In genomic region chr20:36217226-36217625, GRCh38 we compare ENCODE assay signal across 16 cellular contexts. TPM values are rescaled to one million over a fixed set of nuclear protein-coding genes. Genes with fewer than 3 reads are reported as not detected.
DNase-seq lines count a peak whose midpoint lies in the region; ATAC-seq and TF ChIP-seq lines count a peak whose summit lies in the region.
"Had no signal": no experiment of that assay in that cellular context is flagged by ENCODE, and none has a peak within 500 bp of the region (broad histone marks: within the 10 kb centered on the region; RNA-seq: fewer than 3 reads in every experiment).

No MANE protein-coding gene starts in this region.

- peaks cover 7% of the 10 kb centered on the region for H3K36me3 Mint-ChIP-seq in Caco-2 (ENCODE audit: insufficient read depth, unreplicated experiment)
- H3K36me3 Mint-ChIP-seq: activated CD4-positive, alpha-beta memory T cell treated with anti-CD3 and anti-CD28 coated beads for 36 hours; natural killer cell treated with Interleukin-12 subunit alpha and Interleukin-12 subunit beta and Interleukin-15 and Interleukin-18, amount 100 ng/mL, for 72 hours had no signal

- TF ChIP-seq POLR2A in HCT116 (IDR thresholded peaks at IDR 0.05; ENCODE audit: borderline replicate concordance, extremely low read depth, insufficient read depth, insufficient read length) (no peak), suprapubic skin (IDR thresholded peaks at IDR 0.05) (no peak)

- H3K4me3 ChIP-seq in Caco-2 (ENCODE audit: low read depth, low read length) (no peak overlapping the region), HCT116 (replicated peaks in 1 of 2; ENCODE audit: low read depth in 1 of 2, low read length in 2 of 2) (no peak overlapping the region), suprapubic skin (no peak overlapping the region)
- H3K4me3 ChIP-seq: BLaER1 had no signal

- no peak for TF ChIP-seq EP300 in suprapubic skin (IDR thresholded peaks at IDR 0.05)

- H3K79me2 ChIP-seq in HCT116 (ENCODE audit: insufficient read depth, low read length): no peaks in the 10 kb centered on the region

- H3K36me3 ChIP-seq in Caco-2 (ENCODE audit: control insufficient read depth, insufficient read depth, low read length) (no peaks in the 10 kb centered on the region; the same call in 1 of the 2 replicates), HCT116 (ENCODE audit: control insufficient read depth in 1 of 2, insufficient read depth in 2 of 2, low read length in 2 of 2) (peaks cover 0 to 2% of the 10 kb centered on the region in 2 experiments; a peak in 1 of 4 replicates), suprapubic skin (peaks cover 48% of the 10 kb centered on the region)
- H3K36me3 ChIP-seq: BLaER1 had no signal

- CTCF ChIA-PET in Caco-2 (lab: Charles Lee) (interaction anchor here (1.4 to 2.0 kb wide), 3 partner anchors 14 to 222 kb away, joined by 3 to 9 read pairs (median 8); no protein-coding TSS in a partner anchor), HCT116 (lab: Charles Lee) (interaction anchor here (1.9 to 2.2 kb wide), 2 partner anchors 182 to 222 kb away, joined by 6 to 8 read pairs; no protein-coding TSS in a partner anchor)

- RAD21 ChIA-PET in HCT116 (lab: Charles Lee; ENCODE audit: low non-redundant PET in 1 of 2, low total read pairs in 2 of 2, uncharacterized antibody in 2 of 2, unreplicated experiment in 2 of 2): no interaction called here

- no peaks in the 10 kb centered on the region for H4K20me1 ChIP-seq in HCT116 (ENCODE audit: insufficient read depth)
- H4K20me1 ChIP-seq: BLaER1 had no signal

- H2AFZ ChIP-seq in HCT116 (ENCODE audit: low read depth, low read length, poor library complexity, severe bottlenecking): no peak overlapping the region

- peaks cover 5% of the 10 kb centered on the region for H3K4me1 Mint-ChIP-seq in Caco-2 (ENCODE audit: low read depth, unreplicated experiment)

- H3K9ac ChIP-seq in HCT116 (ENCODE audit: low read length): no peak overlapping the region
- H3K9ac ChIP-seq: BLaER1 had no signal

- H3K27ac Mint-ChIP-seq in Caco-2 (ENCODE audit: unreplicated experiment): peak overlapping the region; percentile 2
- H3K27ac Mint-ChIP-seq: activated CD4-positive, alpha-beta memory T cell treated with anti-CD3 and anti-CD28 coated beads for 36 hours; natural killer cell treated with Interleukin-12 subunit alpha and Interleukin-12 subunit beta and Interleukin-15 and Interleukin-18, amount 100 ng/mL, for 72 hours had no signal

- H3K4me2 ChIP-seq in HCT116 (ENCODE audit: low read length): no peak overlapping the region; the same call in 1 of the 2 replicates
- H3K4me2 ChIP-seq: BLaER1 had no signal

- no peak overlapping the region for H3K27ac ChIP-seq in HCT116 (ENCODE audit: low read depth, low read length)
- no peak overlapping the region for H3K27ac ChIP-seq in suprapubic skin
- H3K27ac ChIP-seq: BLaER1 had no signal

- peak; percentile 23; the same call in 1 of the 2 replicates for TF ChIP-seq RAD21 in HCT116 (IDR thresholded peaks at IDR 0.05; ENCODE audit: low read depth)

- H3K9me2 ChIP-seq in HCT116 (ENCODE audit: insufficient read depth): no peaks in the 10 kb centered on the region

- H3K9me3 ChIP-seq in Caco-2 (no peaks in the 10 kb centered on the region), HCT116 (ENCODE audit: control insufficient read depth in 1 of 2, insufficient read depth in 1 of 2, low read depth in 1 of 2, low read length in 2 of 2) (no peaks in the 10 kb centered on the region), suprapubic skin (no peaks in the 10 kb centered on the region)
- H3K9me3 ChIP-seq: BLaER1 had no signal

- no peaks in the 10 kb centered on the region for H3K27me3 Mint-ChIP-seq in Caco-2 (ENCODE audit: insufficient read depth, unreplicated experiment)
- H3K27me3 Mint-ChIP-seq: activated CD4-positive, alpha-beta memory T cell treated with anti-CD3 and anti-CD28 coated beads for 36 hours; natural killer cell treated with Interleukin-12 subunit alpha and Interleukin-12 subunit beta and Interleukin-15 and Interleukin-18, amount 100 ng/mL, for 72 hours had no signal

- 73% methylated on average over 4 of the region's 4 CpGs for WGBS in suprapubic skin

- POLR2A ChIA-PET in Caco-2 (lab: Charles Lee) (no interaction called here), HCT116 (lab: Charles Lee) (no interaction called here)

- intact Hi-C loops in Caco-2 (cut with micrococcal nuclease; ENCODE audit: unreplicated experiment) (no loop called here), HCT116 (cut with micrococcal nuclease) (loop anchor here (10.0 kb wide), 1 partner anchor 698 kb away; no protein-coding TSS in a partner anchor)

- H3K27me3 ChIP-seq in Caco-2 (replicated peaks; ENCODE audit: control insufficient read depth, insufficient read depth, low read length) (no peaks in the 10 kb centered on the region), HCT116 (ENCODE audit: insufficient read depth, low read length) (no peaks in the 10 kb centered on the region), suprapubic skin (no peaks in the 10 kb centered on the region)
- H3K27me3 ChIP-seq: BLaER1 had no signal

- no peaks in the 10 kb centered on the region for H3K4me1 ChIP-seq in Caco-2
- peaks cover 3 to 5% of the 10 kb centered on the region in 2 experiments; a peak in 2 of 4 replicates for H3K4me1 ChIP-seq in HCT116 (ENCODE audit: control insufficient read depth in 1 of 2, insufficient read depth in 2 of 2, low read length in 2 of 2)
- H3K4me1 ChIP-seq in suprapubic skin: no peaks in the 10 kb centered on the region
- H3K4me1 ChIP-seq: BLaER1 had no signal

- ATAC-seq in HCT116: peak; percentile 97
- ATAC-seq: natural killer cell treated with Interleukin-12 subunit alpha and Interleukin-12 subunit beta and Interleukin-15 and Interleukin-18, amount 100 ng/mL, for 72 hours; Panc1; right cardiac atrium; stimulated activated naive CD8-positive, alpha-beta T cell treated with anti-CD3 and anti-CD28 coated beads, Interleukin-15, Interleukin-2, amounts not matched to agents 100 U/mL and 50 U/mL, for 24 hours had no signal

- no peak overlapping the region for H3K4me3 Mint-ChIP-seq in Caco-2 (ENCODE audit: unreplicated experiment)
- H3K4me3 Mint-ChIP-seq: activated CD4-positive, alpha-beta memory T cell treated with anti-CD3 and anti-CD28 coated beads for 36 hours; natural killer cell treated with Interleukin-12 subunit alpha and Interleukin-12 subunit beta and Interleukin-15 and Interleukin-18, amount 100 ng/mL, for 72 hours had no signal

- BruUV-seq in Caco-2 (replicated peaks; lab: Mats Ljungman, UMichigan): no TSS peak
- BruUV-seq in HCT116 (replicated peaks; lab: Mats Ljungman, UMichigan): no TSS peak

- H3K9me3 Mint-ChIP-seq in Caco-2 (ENCODE audit: unreplicated experiment): no peaks in the 10 kb centered on the region
- H3K9me3 Mint-ChIP-seq: activated CD4-positive, alpha-beta memory T cell treated with anti-CD3 and anti-CD28 coated beads for 36 hours; natural killer cell treated with Interleukin-12 subunit alpha and Interleukin-12 subunit beta and Interleukin-15 and Interleukin-18, amount 100 ng/mL, for 72 hours had no signal

- peak; percentile 81 for DNase-seq in Caco-2
- peak; percentile 36 for DNase-seq in HCT116 (ENCODE audit: low read depth, low spot score)
- peak; percentile 55 for DNase-seq in SW480 (ENCODE audit: low spot score)
- DNase-seq in iPS-NIHi11 (ENCODE audit: low spot score): peak; percentile 89
- DNase-seq in GM10266 (ENCODE audit: extremely low spot score): no peak
- no peak for DNase-seq in suprapubic skin (ENCODE audit: low spot score in 2 of 2)
- DNase-seq in H4 (ENCODE audit: low spot score): no peak
- DNase-seq in DMS153 treated with DMSO at 0.1 percent for 48 hours (lab: John Stamatoyannopoulos, UW; ENCODE audit: unreplicated experiment): no peak
- DNase-seq: activated CD4-positive, alpha-beta memory T cell treated with anti-CD3 and anti-CD28 coated beads for 36 hours; activated effector memory CD4-positive, alpha-beta T cell treated with Interleukin-2 at 50 U/mL for 16 hours; right cardiac atrium; stimulated activated naive CD8-positive, alpha-beta T cell treated with anti-CD3 and anti-CD28 coated beads, Interleukin-15, Interleukin-2, amounts not matched to agents 100 U/mL and 50 U/mL, for 24 hours; T-helper 9 cell had no signal

- TF ChIP-seq CTCF in Caco-2 (IDR thresholded peaks at IDR 0.05; ENCODE audit: insufficient read depth in 1 of 2, low read depth in 1 of 2, low read length in 1 of 2, severe bottlenecking in 1 of 2, unreplicated experiment in 1 of 2) (peak; percentile 73 to 85), HCT116 (IDR thresholded peaks at IDR 0.05 in 2 of 3, conservative IDR thresholded peaks at IDR 0.05 in 1 of 3; ENCODE audit: borderline replicate concordance in 1 of 3, insufficient read depth in 1 of 3, low read depth in 2 of 3, low read length in 2 of 3) (peak; percentile 27 to 69 (median 60); a peak in 5 of 6 replicates), GM10266 (IDR thresholded peaks at IDR 0.05; ENCODE audit: control insufficient read depth, insufficient read depth, low read depth, missing control alignments) (no peak), suprapubic skin (IDR thresholded peaks at IDR 0.05) (no peak)

TF ChIP-seq in HCT116, 20 proteins besides CTCF, POLR2A, EP300 and RAD21 (continues in another document):
- TF ChIP-seq SRF (IDR thresholded peaks at IDR 0.05; ENCODE audit: low read depth) (no peak), POLR2AphosphoS5 (IDR thresholded peaks at IDR 0.05; ENCODE audit: low read depth, low read length) (no peak), FOSL1 (IDR thresholded peaks at IDR 0.05; ENCODE audit: low read depth) (no peak), CBX3 (IDR thresholded peaks at IDR 0.05; ENCODE audit: low read depth) (no peak), TCF7L2 (IDR thresholded peaks at IDR 0.05; ENCODE audit: borderline replicate concordance, extremely low read depth, insufficient read depth, insufficient read length) (no peak), JUND (IDR thresholded peaks at IDR 0.05) (no peak), ZFX (IDR thresholded peaks at IDR 0.05) (no peak), SP1 (IDR thresholded peaks at IDR 0.05; ENCODE audit: low read depth) (no peak)
- TF ChIP-seq, protein P1, sequence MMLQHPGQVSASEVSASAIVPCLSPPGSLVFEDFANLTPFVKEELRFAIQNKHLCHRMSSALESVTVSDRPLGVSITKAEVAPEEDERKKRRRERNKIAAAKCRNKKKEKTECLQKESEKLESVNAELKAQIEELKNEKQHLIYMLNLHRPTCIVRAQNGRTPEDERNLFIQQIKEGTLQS (IDR thresholded peaks at IDR 0.05): no peak

RNA-seq across cellular contexts. Expression of gene AAR2, which starts 19.1 kb away (rescaled TPM):
- total RNA-seq in Caco-2 (2022) (59.1 and 60.0 TPM in 2 replicates), HCT116 (2021; ENCODE audit: unreplicated experiment) (23.3 TPM), suprapubic skin (10 to 100 TPM; 34.4 to 54.6 (median 43.8) TPM)
- polyA plus RNA-seq in HCT116 (2012): 16.6 and 19.9 TPM in 2 replicates
- total RNA-seq in H4 (2014; rRNA removed; shearing (Covaris generic)): 19.6 and 27.7 TPM in 2 replicates

Comparison
In these comparisons a context has a peak if more than half of its experiments do, and no peak if none do; other contexts are left out.
1. DNase-seq: peak in Caco-2 (2 of 2), HCT116 (single experiment), SW480 (single experiment) and iPS-NIHi11 (single experiment); none in GM10266 (single experiment), suprapubic skin (0 of 2), H4 (single experiment) and DMS153 treated with DMSO at 0.1 percent for 48 hours (single experiment).
2. CTCF ChIP-seq: peak in Caco-2 (2 of 2) and HCT116 (3 of 3); none in GM10266 (single experiment) and suprapubic skin (0 of 2).